24 cellular contexts compared by ENCODE assay signal in genomic region chr5:168042284-168043080, GRCh38.
"Had no signal": no experiment of that assay in that cellular context is flagged by ENCODE, and none has a peak within 500 bp of the region (broad histone marks: within the 10 kb centered on the region; RNA-seq: fewer than 3 reads in every experiment).

No MANE protein-coding gene starts in this region.

- DNase-seq: activated CD4-positive, alpha-beta T cell treated with anti-CD3 and anti-CD28 coated beads for 48 hours; activated CD4-positive, alpha-beta T cell treated with anti-CD3 and anti-CD28 coated beads, Interleukin-2, amount 50 U/mL, for 4 hours; activated CD4-positive, CD25-positive, alpha-beta regulatory T cell treated with anti-CD3 and anti-CD28 coated beads, Interleukin-2, amount 50 U/mL, for 72 hours; activated CD8-positive, alpha-beta memory T cell treated with anti-CD3 and anti-CD28 coated beads, Interleukin-2, amount 50 U/mL, for 48 hours; activated CD8-positive, alpha-beta T cell treated with anti-CD3 and anti-CD28 coated beads, Interleukin-2, amount 10 ng/mL, durations not matched to agents 7 days and 5 days; activated effector memory CD4-positive, alpha-beta T cell treated with Interleukin-2 at 50 U/mL for 16 hours; activated naive CD4-positive, alpha-beta T cell; activated T-cell treated with anti-CD3 and anti-CD28 coated beads, Interleukin-2, amount 50 U/mL, for 24 hours; amniotic stem cell; central memory CD4-positive, alpha-beta T cell; KG1; NCI-H1092; NCI-H1930; NCI-H2107; NCI-H2171 treated with DMSO at 0.1 percent for 48 hours; NCI-H345; NCI-H510A; NCI-H526 treated with DMSO at 0.1 percent for 48 hours; NK-92 treated with Interleukin-12 subunit alpha and Interleukin-12 subunit beta, amount 100 ng/mL, for 24 hours; OCI-M1; Right ventricle myocardium superior had no signal

- H3K27ac ChIP-seq: RWPE1 had no signal

- ATAC-seq: activated CD8-positive, alpha-beta T cell treated with anti-CD3 and anti-CD28 coated beads, Interleukin-2, amount 10 ng/mL, durations not matched to agents 7 days and 5 days; Panc1; WTC11 had no signal
